ENCODE assay signal across 20 cellular contexts in the genomic region with DNA sequence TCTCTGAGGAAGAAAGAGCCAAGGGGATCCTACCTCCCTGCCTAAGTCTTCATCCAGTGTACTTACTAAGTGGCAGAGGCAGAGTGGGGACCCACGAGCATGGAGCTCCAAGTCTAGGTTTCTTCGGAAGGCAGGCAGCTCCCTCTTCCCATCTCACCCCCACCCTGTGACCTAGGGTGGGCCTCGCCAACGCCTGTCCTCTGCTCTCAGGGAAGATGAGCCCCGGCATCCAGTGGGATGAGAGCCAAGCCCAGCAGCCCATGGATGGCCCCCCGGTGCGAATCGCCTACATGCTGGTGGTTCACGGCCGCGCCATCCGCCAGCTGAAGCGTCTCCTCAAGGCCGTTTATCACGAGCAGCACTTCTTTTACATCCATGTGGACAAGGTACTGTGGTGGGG. TPM values are rescaled to one million over a fixed set of nuclear protein-coding genes. Genes with fewer than 3 reads are reported as not detected.
DNase-seq lines count a peak whose midpoint lies in the region; ATAC-seq, FAIRE-seq and TF ChIP-seq lines count a peak whose summit lies in the region.
"Had no signal": no experiment of that assay in that cellular context is flagged by ENCODE, and none has a peak within 500 bp of the region (broad histone marks: within the 10 kb centered on the region; RNA-seq: fewer than 3 reads in every experiment).

No MANE protein-coding gene starts in this region.

- peaks cover under 1% of the 10 kb centered on the region for H3K4me1 Mint-ChIP-seq in activated naive CD8-positive, alpha-beta T cell treated with anti-CD3 and anti-CD28 coated beads, Interleukin-2, amount 10 ng/mL, durations not matched to agents 7 days and 5 days
- H3K4me1 Mint-ChIP-seq in activated naive CD8-positive, alpha-beta T cell treated with anti-CD3 and anti-CD28 coated beads, Interleukin-2, amount 50 U/mL, for 24 hours: peaks cover 6% of the 10 kb centered on the region
- H3K4me1 Mint-ChIP-seq: CD14-positive monocyte had no signal

- no peak overlapping the region for H3K4me3 Mint-ChIP-seq in activated naive CD8-positive, alpha-beta T cell treated with anti-CD3 and anti-CD28 coated beads, Interleukin-2, amount 10 ng/mL, durations not matched to agents 7 days and 5 days
- no peak overlapping the region for H3K4me3 Mint-ChIP-seq in activated naive CD8-positive, alpha-beta T cell treated with anti-CD3 and anti-CD28 coated beads, Interleukin-2, amount 50 U/mL, for 24 hours
- H3K4me3 Mint-ChIP-seq: CD14-positive monocyte had no signal

- H3K9ac ChIP-seq in K562 (ENCODE audit: insufficient read depth in 1 of 2, low read depth in 2 of 2, low read length in 2 of 2): no peak overlapping the region; a peak in 1 of 4 replicates
- H3K9ac ChIP-seq: KMS-11 had no signal

- no peak for ATAC-seq in activated naive CD8-positive, alpha-beta T cell treated with anti-CD3 and anti-CD28 coated beads, Interleukin-2, amount 10 ng/mL, durations not matched to agents 7 days and 5 days (ENCODE audit: low read depth)
- ATAC-seq in activated naive CD8-positive, alpha-beta T cell treated with anti-CD3 and anti-CD28 coated beads, Interleukin-2, amount 50 U/mL, for 24 hours: no peak
- ATAC-seq in K562 (no peak), HG02610 (IDR thresholded peaks at IDR 0.05; ENCODE audit: unreplicated experiment) (no peak)

- intact Hi-C loops in K562 (cut with micrococcal nuclease): no loop called here

- H4K20me1 ChIP-seq in K562 (replicated peaks; ENCODE audit: control insufficient read depth, insufficient read depth, low read length) (no peaks in the 10 kb centered on the region; the same call in 1 of the 2 replicates), osteoblast (ENCODE audit: insufficient read depth, low read length) (peaks cover 59% of the 10 kb centered on the region)

- H3K36me3 ChIP-seq in K562 (ENCODE audit: control insufficient read depth, insufficient read depth, low read length) (peaks cover 51% of the 10 kb centered on the region; the same call in 2 of the 3 replicates), osteoblast (ENCODE audit: insufficient read depth, low read length) (peaks cover 62% of the 10 kb centered on the region)

- TF ChIP-seq POLR2A in K562 (conservative IDR thresholded peaks at IDR 0.05): no peak

- in situ Hi-C loops in K562 (cut with MboI): no loop called here

- POLR2A ChIA-PET in activated naive CD8-positive, alpha-beta T cell treated with anti-CD3 and anti-CD28 coated beads, Interleukin-2, amount 10 ng/mL, durations not matched to agents 7 days and 5 days (lab: Charles Lee): no interaction called here
- POLR2A ChIA-PET in K562 (lab: Yijun Ruan, JAX): interaction anchor here (0.8 kb wide), 1 partner anchor 17 kb away, joined by 4 read pairs; no protein-coding TSS in a partner anchor

- H3K9me1 ChIP-seq in K562 (ENCODE audit: control insufficient read depth, insufficient read depth, low read length): peaks cover 1% of the 10 kb centered on the region

- H3K4me2 ChIP-seq in K562 (ENCODE audit: insufficient read depth, low read length) (no peak overlapping the region), osteoblast (ENCODE audit: insufficient read depth, low read length) (no peak overlapping the region)
- H3K4me2 ChIP-seq: KMS-11 had no signal

- H3K4me1 ChIP-seq in K562 (replicated peaks in 1 of 2; ENCODE audit: control insufficient read depth in 2 of 2, insufficient read depth in 2 of 2, low read length in 2 of 2) (peaks cover 0 to 25% of the 10 kb centered on the region in 2 experiments; a peak in 1 of 5 replicates), osteoblast (ENCODE audit: insufficient read depth, low read length) (peaks cover under 1% of the 10 kb centered on the region)

- no TSS peak for BruUV-seq in K562 (replicated peaks; lab: Mats Ljungman, UMichigan)

- H3K27me3 ChIP-seq in K562 (ENCODE audit: control insufficient read depth in 2 of 2, insufficient read depth in 2 of 2, low read length in 2 of 2) (no peaks in the 10 kb centered on the region; a peak in 1 of 5 replicates), osteoblast (ENCODE audit: insufficient read depth, low read length) (no peaks in the 10 kb centered on the region)

- H3K4me3 ChIP-seq in K562 (no peak overlapping the region), osteoblast (ENCODE audit: insufficient read depth, low read length) (no peak overlapping the region)

- CTCF ChIA-PET in K562 (lab: Yijun Ruan, JAX; ENCODE audit: low intra/inter-chr PET ratio): no interaction called here

- WGBS in K562 (ENCODE audit: insufficient coverage, low coverage, missing lambda C conversion rate): 91% methylated on average over 13 of the region's 15 CpGs

- no peak overlapping the region for H3K27ac Mint-ChIP-seq in activated naive CD8-positive, alpha-beta T cell treated with anti-CD3 and anti-CD28 coated beads, Interleukin-2, amount 10 ng/mL, durations not matched to agents 7 days and 5 days
- H3K27ac Mint-ChIP-seq in activated naive CD8-positive, alpha-beta T cell treated with anti-CD3 and anti-CD28 coated beads, Interleukin-2, amount 50 U/mL, for 24 hours: no peak overlapping the region

- TF ChIP-seq EP300 in K562 (IDR thresholded peaks at IDR 0.05; ENCODE audit: low read length): no peak

- H2AFZ ChIP-seq in K562 (ENCODE audit: low read depth, low read length) (no peak overlapping the region), osteoblast (ENCODE audit: low read length) (no peak overlapping the region)

- H3K9me3 Mint-ChIP-seq in activated naive CD8-positive, alpha-beta T cell treated with anti-CD3 and anti-CD28 coated beads, Interleukin-2, amount 10 ng/mL, durations not matched to agents 7 days and 5 days: no peaks in the 10 kb centered on the region
- H3K9me3 Mint-ChIP-seq in activated naive CD8-positive, alpha-beta T cell treated with anti-CD3 and anti-CD28 coated beads, Interleukin-2, amount 50 U/mL, for 24 hours: no peaks in the 10 kb centered on the region
- H3K9me3 Mint-ChIP-seq: CD14-positive monocyte had no signal

- peaks cover 6% of the 10 kb centered on the region for H3K36me3 Mint-ChIP-seq in activated naive CD8-positive, alpha-beta T cell treated with anti-CD3 and anti-CD28 coated beads, Interleukin-2, amount 10 ng/mL, durations not matched to agents 7 days and 5 days
- H3K36me3 Mint-ChIP-seq in activated naive CD8-positive, alpha-beta T cell treated with anti-CD3 and anti-CD28 coated beads, Interleukin-2, amount 50 U/mL, for 24 hours (ENCODE audit: low read depth): peaks cover 6% of the 10 kb centered on the region

- no peak overlapping the region for H3K27ac ChIP-seq in K562 (ENCODE audit: extremely low read depth, low read depth, low read length)
- no peak overlapping the region for H3K27ac ChIP-seq in osteoblast (ENCODE audit: low read depth, low read length)
- H3K27ac ChIP-seq: KMS-11 had no signal

- no peak for TF ChIP-seq CTCF in K562 (IDR thresholded peaks at IDR 0.05 in 2 of 3, conservative IDR thresholded peaks at IDR 0.05 in 1 of 3; ENCODE audit: insufficient read depth in 2 of 3, low read depth in 1 of 3, low read length in 3 of 3)
- TF ChIP-seq CTCF in osteoblast (IDR thresholded peaks at IDR 0.05; ENCODE audit: extremely low read depth, low read depth, low read length): no peak

- H3K27me3 Mint-ChIP-seq in activated naive CD8-positive, alpha-beta T cell treated with anti-CD3 and anti-CD28 coated beads, Interleukin-2, amount 10 ng/mL, durations not matched to agents 7 days and 5 days: no peaks in the 10 kb centered on the region
- no peaks in the 10 kb centered on the region for H3K27me3 Mint-ChIP-seq in activated naive CD8-positive, alpha-beta T cell treated with anti-CD3 and anti-CD28 coated beads, Interleukin-2, amount 50 U/mL, for 24 hours

- H3K79me2 ChIP-seq in K562 (ENCODE audit: control insufficient read depth, insufficient read depth, low read length): no peaks in the 10 kb centered on the region
- H3K79me2 ChIP-seq in osteoblast (ENCODE audit: insufficient read depth, low read length): peaks cover 39% of the 10 kb centered on the region

- H3K9me3 ChIP-seq in K562 (replicated peaks; ENCODE audit: control insufficient read depth, insufficient read depth, low read depth, low read length) (no peaks in the 10 kb centered on the region), osteoblast (ENCODE audit: low read depth, low read length) (no peaks in the 10 kb centered on the region)

- DNase-seq in activated naive CD8-positive, alpha-beta T cell treated with anti-CD3 and anti-CD28 coated beads, Interleukin-2, amount 10 ng/mL, durations not matched to agents 7 days and 5 days: peak; percentile 17
- DNase-seq in activated naive CD8-positive, alpha-beta T cell treated with anti-CD3 and anti-CD28 coated beads, Interleukin-2, amount 50 U/mL, for 24 hours: no peak
- DNase-seq in K562 (ENCODE audit: extremely low read depth in 1 of 4, low spot score in 3 of 4) (no peak), osteoblast (ENCODE audit: insufficient read length, low spot score, missing footprints) (peak; percentile 64), NCI-H446 (lab: John Stamatoyannopoulos, UW) (no peak), RPMI8226 (no peak)
- DNase-seq: ACHN, DMS 273 treated with DMSO at 0.1 percent for 48 hours, DND-41, MV-4-11, NCI-H1417, NCI-H187, NCI-H2107, NCI-H524, NCI-H82, OCI-M1, SHP77 had no signal

- no peak for FAIRE-seq in K562 (lab: Jason Lieb, UNC)

- no peak for TF ChIP-seq RAD21 in K562 (CRISPR knock-in tag; conservative IDR thresholded peaks at IDR 0.05 in 1 of 2, IDR thresholded peaks at IDR 0.05 in 1 of 2)

RNA-seq across cellular contexts. Expression of gene XYLT2, which starts 8.3 kb away (rescaled TPM):
- 10 to 100 TPM; 29.0 to 31.9 TPM for total RNA-seq in activated naive CD8-positive, alpha-beta T cell treated with anti-CD3 and anti-CD28 coated beads, Interleukin-2, amount 10 ng/mL, durations not matched to agents 7 days and 5 days
- total RNA-seq in K562 (2011; cell fraction: chromatin; rRNA removed; ENCODE audit: low replicate concordance): 16.9 and 49.3 TPM in 2 replicates
- total RNA-seq in K562 (2011; cell fraction: nucleolus; rRNA removed): 28.8 and 34.7 TPM in 2 replicates
- 27.6 and 29.6 TPM in 2 replicates for total RNA-seq in K562 (2011; cell fraction: nucleoplasm; rRNA removed)
- total RNA-seq in K562 (2014; rRNA removed) (9.1 and 14.0 TPM in 2 replicates), K562 (2014; rRNA removed; fragmentation: Illumina TruSeq; extraction: Trizol) (2.0 and 2.4 TPM in 2 replicates), K562 (2015; rRNA removed; fragmentation: Illumina TruSeq; extraction: Trizol) (4.5 and 10.6 TPM in 2 replicates), K562 (2021) (8.9 and 9.5 TPM in 2 replicates), osteoblast (40.5 and 46.6 TPM in 2 replicates)
- polyA plus RNA-seq in K562 (2011; rRNA removed) (3.8 and 8.4 TPM in 2 replicates), K562 (2014; fragmentation: Illumina TruSeq; extraction: Trizol) (4.3 and 6.5 TPM in 2 replicates), K562 (2014; fragmentation: Nextera tagmentation; extraction: Ambion mirVana) (1 to 10 TPM in 1 of 2 experiments, under 1 TPM in 1; 0.63 to 1.0 TPM), K562 (2014; rRNA removed) (7.3 and 8.0 TPM in 2 replicates)
- polyA plus RNA-seq in K562 (2011; cell fraction: cytosol; rRNA removed): 7.0 and 11.0 TPM in 2 replicates
- 19.7 and 30.0 TPM in 2 replicates for polyA plus RNA-seq in K562 (2011; cell fraction: nucleus; rRNA removed)
- 6.2 and 10.6 TPM in 2 replicates for polyA plus RNA-seq in K562 (2012)
- polyA minus RNA-seq in K562 (2011; rRNA and poly(A)+ RNA removed): 6.2 and 7.9 TPM in 2 replicates
- 8.8 and 29.4 TPM in 2 replicates for polyA minus RNA-seq in K562 (2011; cell fraction: cytosol; rRNA and poly(A)+ RNA removed)
- polyA minus RNA-seq in K562 (2011; cell fraction: nucleus; rRNA and poly(A)+ RNA removed): 9.4 and 10.1 TPM in 2 replicates

RNA-seq across cellular contexts. Expression of gene MRPL27, which starts 18.8 kb away (rescaled TPM):
- 10 to 100 TPM; 49.6 to 51.0 TPM for total RNA-seq in activated naive CD8-positive, alpha-beta T cell treated with anti-CD3 and anti-CD28 coated beads, Interleukin-2, amount 10 ng/mL, durations not matched to agents 7 days and 5 days
- 59.4 and 90.8 TPM in 2 replicates for total RNA-seq in K562 (2011; cell fraction: chromatin; rRNA removed; ENCODE audit: low replicate concordance)
- total RNA-seq in K562 (2011; cell fraction: nucleolus; rRNA removed): 82.5 and 90.0 TPM in 2 replicates
- 74.9 and 93.1 TPM in 2 replicates for total RNA-seq in K562 (2011; cell fraction: nucleoplasm; rRNA removed)
- total RNA-seq in K562 (2014; rRNA removed) (99.4 and 102 TPM in 2 replicates), K562 (2014; rRNA removed; fragmentation: Illumina TruSeq; extraction: Trizol) (122 and 142 TPM in 2 replicates), K562 (2015; rRNA removed; fragmentation: Illumina TruSeq; extraction: Trizol) (123 and 127 TPM in 2 replicates), K562 (2021) (96.3 and 98.2 TPM in 2 replicates), osteoblast (54.2 and 55.7 TPM in 2 replicates)
- polyA plus RNA-seq in K562 (2011; rRNA removed) (127 and 146 TPM in 2 replicates), K562 (2014; fragmentation: Illumina TruSeq; extraction: Trizol) (103 and 105 TPM in 2 replicates), K562 (2014; fragmentation: Nextera tagmentation; extraction: Ambion mirVana) (100 to 1,000 TPM; 388 to 401 TPM), K562 (2014; rRNA removed) (138 and 143 TPM in 2 replicates)
- 138 and 159 TPM in 2 replicates for polyA plus RNA-seq in K562 (2011; cell fraction: cytosol; rRNA removed)
- polyA plus RNA-seq in K562 (2011; cell fraction: nucleus; rRNA removed): 67.4 and 86.4 TPM in 2 replicates
- 72.3 and 119 TPM in 2 replicates for polyA plus RNA-seq in K562 (2012)
- 80.5 and 86.3 TPM in 2 replicates for polyA minus RNA-seq in K562 (2011; rRNA and poly(A)+ RNA removed)
- 18.6 and 40.0 TPM in 2 replicates for polyA minus RNA-seq in K562 (2011; cell fraction: cytosol; rRNA and poly(A)+ RNA removed)
- 31.5 and 50.3 TPM in 2 replicates for polyA minus RNA-seq in K562 (2011; cell fraction: nucleus; rRNA and poly(A)+ RNA removed)

RNA-seq across cellular contexts. Expression of gene EME1, which starts 18.8 kb away (rescaled TPM):
- total RNA-seq in activated naive CD8-positive, alpha-beta T cell treated with anti-CD3 and anti-CD28 coated beads, Interleukin-2, amount 10 ng/mL, durations not matched to agents 7 days and 5 days: 10 to 100 TPM; 27.3 to 28.8 TPM
- 119 and 126 TPM in 2 replicates for total RNA-seq in K562 (2011; cell fraction: chromatin; rRNA removed; ENCODE audit: low replicate concordance)
- total RNA-seq in K562 (2011; cell fraction: nucleolus; rRNA removed): 73.0 and 74.5 TPM in 2 replicates
- total RNA-seq in K562 (2011; cell fraction: nucleoplasm; rRNA removed): 64.3 and 82.1 TPM in 2 replicates
- total RNA-seq in K562 (2014; rRNA removed) (18.8 and 28.0 TPM in 2 replicates), K562 (2014; rRNA removed; fragmentation: Illumina TruSeq; extraction: Trizol) (17.6 and 21.4 TPM in 2 replicates), K562 (2015; rRNA removed; fragmentation: Illumina TruSeq; extraction: Trizol) (16.6 and 17.6 TPM in 2 replicates), K562 (2021) (16.8 and 20.1 TPM in 2 replicates), osteoblast (0.59 and 0.72 TPM in 2 replicates)
- polyA plus RNA-seq in K562 (2011; rRNA removed) (44.1 and 61.3 TPM in 2 replicates), K562 (2014; fragmentation: Illumina TruSeq; extraction: Trizol) (20.9 and 24.0 TPM in 2 replicates), K562 (2014; fragmentation: Nextera tagmentation; extraction: Ambion mirVana) (10 to 100 TPM; 14.6 to 27.4 TPM), K562 (2014; rRNA removed) (28.7 TPM in 2 replicates)
- 15.3 and 28.4 TPM in 2 replicates for polyA plus RNA-seq in K562 (2011; cell fraction: cytosol; rRNA removed)
- polyA plus RNA-seq in K562 (2011; cell fraction: nucleus; rRNA removed): 254 and 409 TPM in 2 replicates
- 42.1 and 48.1 TPM in 2 replicates for polyA plus RNA-seq in K562 (2012)
- polyA minus RNA-seq in K562 (2011; rRNA and poly(A)+ RNA removed): 24.1 and 34.7 TPM in 2 replicates
- polyA minus RNA-seq in K562 (2011; cell fraction: cytosol; rRNA and poly(A)+ RNA removed): 7.2 and 9.6 TPM in 2 replicates
- 28.1 and 57.5 TPM in 2 replicates for polyA minus RNA-seq in K562 (2011; cell fraction: nucleus; rRNA and poly(A)+ RNA removed)

RNA-seq across cellular contexts. Expression of gene LRRC59, which starts 43.1 kb away (rescaled TPM):
- total RNA-seq in activated naive CD8-positive, alpha-beta T cell treated with anti-CD3 and anti-CD28 coated beads, Interleukin-2, amount 10 ng/mL, durations not matched to agents 7 days and 5 days: 10 to 100 TPM; 45.0 to 47.1 TPM
- total RNA-seq in K562 (2011; cell fraction: chromatin; rRNA removed; ENCODE audit: low replicate concordance): 69.1 and 116 TPM in 2 replicates
- total RNA-seq in K562 (2011; cell fraction: nucleolus; rRNA removed): 92.4 and 122 TPM in 2 replicates
- total RNA-seq in K562 (2011; cell fraction: nucleoplasm; rRNA removed): 127 and 192 TPM in 2 replicates
- total RNA-seq in K562 (2014; rRNA removed) (187 and 221 TPM in 2 replicates), K562 (2014; rRNA removed; fragmentation: Illumina TruSeq; extraction: Trizol) (154 and 156 TPM in 2 replicates), K562 (2015; rRNA removed; fragmentation: Illumina TruSeq; extraction: Trizol) (187 TPM in 2 replicates), K562 (2021) (223 and 244 TPM in 2 replicates), osteoblast (121 and 125 TPM in 2 replicates)
- polyA plus RNA-seq in K562 (2011; rRNA removed) (119 and 158 TPM in 2 replicates), K562 (2014; fragmentation: Illumina TruSeq; extraction: Trizol) (206 and 214 TPM in 2 replicates), K562 (2014; fragmentation: Nextera tagmentation; extraction: Ambion mirVana) (10 to 100 TPM; 27.8 to 38.7 TPM), K562 (2014; rRNA removed) (118 and 134 TPM in 2 replicates)
- 85.0 and 92.7 TPM in 2 replicates for polyA plus RNA-seq in K562 (2011; cell fraction: cytosol; rRNA removed)
- polyA plus RNA-seq in K562 (2011; cell fraction: nucleus; rRNA removed): 52.0 and 69.3 TPM in 2 replicates
- polyA plus RNA-seq in K562 (2012): 201 and 212 TPM in 2 replicates
- polyA minus RNA-seq in K562 (2011; rRNA and poly(A)+ RNA removed): 198 and 249 TPM in 2 replicates
- 104 and 126 TPM in 2 replicates for polyA minus RNA-seq in K562 (2011; cell fraction: cytosol; rRNA and poly(A)+ RNA removed)
- polyA minus RNA-seq in K562 (2011; cell fraction: nucleus; rRNA and poly(A)+ RNA removed): 35.8 and 66.0 TPM in 2 replicates

Comparison
In these comparisons a context has a peak if more than half of its experiments do, and no peak if none do; other contexts are left out.
1. DNase-seq: peak in activated naive CD8-positive, alpha-beta T cell treated with anti-CD3 and anti-CD28 coated beads, Interleukin-2, amount 10 ng/mL, durations not matched to agents 7 days and 5 days (single experiment) and osteoblast (single experiment); none in activated naive CD8-positive, alpha-beta T cell treated with anti-CD3 and anti-CD28 coated beads, Interleukin-2, amount 50 U/mL, for 24 hours (single experiment), K562 (0 of 4), NCI-H446 (0 of 2) and RPMI8226 (single experiment).
2. RNA of gene EME1, which starts 18.8 kb away (total RNA-seq): 27.3 to 28.8 TPM in activated naive CD8-positive, alpha-beta T cell treated with anti-CD3 and anti-CD28 coated beads, Interleukin-2, amount 10 ng/mL, durations not matched to agents 7 days and 5 days and 16.6 to 126 TPM in K562; 0.59 to 0.72 TPM in osteoblast; every median in the first group is over 10 times any median in the second.